ENCODE assay signal across 8 cellular contexts in genomic region chr20:63056236-63057132, GRCh38. TPM values are rescaled to one million over a fixed set of nuclear protein-coding genes. Genes with fewer than 3 reads are reported as not detected.
A peak's percentile ranks its signal among the peaks of the same experiment; 100 is the strongest.
DNase-seq lines count a peak whose midpoint lies in the region; ATAC-seq and TF ChIP-seq lines count a peak whose summit lies in the region.

No MANE protein-coding gene starts in this region.

- ATAC-seq in activated CD4-positive, alpha-beta T cell treated with anti-CD3 and anti-CD28 coated beads for 36 hours = peak; percentile 71
- ATAC-seq in psoas muscle = peak; percentile 65 to 88 (median 76)
- ATAC-seq in GM21447 (IDR thresholded peaks at IDR 0.05; ENCODE audit: unreplicated experiment) = no peak

- H3K4me3 ChIP-seq in OCI-LY1 (ENCODE audit: low read depth, low read length, poor library complexity, severe bottlenecking) (no peak overlapping the region), cardiac muscle cell (no peak overlapping the region), psoas muscle (no peak overlapping the region)

- 7 to 9% (median 9%) methylated on average over 33 to 39 of the region's 39 CpGs for WGBS in psoas muscle, 3 donors

- no peak overlapping the region for H3K4me3 Mint-ChIP-seq in activated CD4-positive, alpha-beta T cell treated with anti-CD3 and anti-CD28 coated beads for 36 hours

- H3F3A ChIP-seq in OCI-LY1 (ENCODE audit: insufficient read depth, low read length) = peaks cover 11% of the 10 kb centered on the region; the same call in 1 of the 2 replicates

- intact Hi-C loops in activated CD4-positive, alpha-beta T cell treated with anti-CD3 and anti-CD28 coated beads for 36 hours (cut with DNase I, micrococcal nuclease) = loop anchor here (1.0 to 5.0 kb wide), 6 partner anchors 46 to 326 kb away; partner anchors contain the start of gene COL20A1 (in 1 of the 2)
- intact Hi-C loops in psoas muscle (cut with DNase I) = loop anchor here (1.0 to 10.0 kb wide), 3 partner anchors 123 to 328 kb away; no protein-coding TSS in a partner anchor

- no peak overlapping the region for H3K27ac ChIP-seq in OCI-LY1 (ENCODE audit: low read depth, low read length, poor library complexity, severe bottlenecking)
- H3K27ac ChIP-seq in cardiac muscle cell = no peak overlapping the region
- H3K27ac ChIP-seq in psoas muscle = no peak overlapping the region

- no peaks in the 10 kb centered on the region for H3K4me1 Mint-ChIP-seq in activated CD4-positive, alpha-beta T cell treated with anti-CD3 and anti-CD28 coated beads for 36 hours

- peak; percentile 89 for TF ChIP-seq CTCF in OCI-LY1 (IDR thresholded peaks at IDR 0.05; ENCODE audit: low read length)
- peak; percentile 82 for TF ChIP-seq CTCF in cardiac muscle cell (IDR thresholded peaks at IDR 0.05; ENCODE audit: low read depth, low read length)
- peak; percentile 90 for TF ChIP-seq CTCF in psoas muscle (IDR thresholded peaks at IDR 0.05)

- H3K4me1 ChIP-seq in OCI-LY1 (ENCODE audit: insufficient read depth, low read length, severe bottlenecking) (no peaks in the 10 kb centered on the region), cardiac muscle cell (ENCODE audit: low read depth) (no peaks in the 10 kb centered on the region), psoas muscle (peaks cover 4% of the 10 kb centered on the region)

- no peak overlapping the region for H2AFZ ChIP-seq in OCI-LY1 (ENCODE audit: low read length)

- H4K20me1 ChIP-seq in OCI-LY1 (ENCODE audit: insufficient read depth, low read length) = no peaks in the 10 kb centered on the region

- CTCF ChIA-PET in activated CD4-positive, alpha-beta T cell treated with anti-CD3 and anti-CD28 coated beads for 36 hours (lab: Charles Lee) = interaction anchor here (0.5 to 1.5 kb wide), 5 partner anchors 47 to 658 kb away, joined by 3 read pairs; no protein-coding TSS in a partner anchor

- H3K9ac ChIP-seq in OCI-LY1 (ENCODE audit: low read length) = no peak overlapping the region

- no peaks in the 10 kb centered on the region for H3K36me3 Mint-ChIP-seq in activated CD4-positive, alpha-beta T cell treated with anti-CD3 and anti-CD28 coated beads for 36 hours (ENCODE audit: low read depth)

- POLR2A ChIA-PET in activated CD4-positive, alpha-beta T cell treated with anti-CD3 and anti-CD28 coated beads for 36 hours (lab: Charles Lee) = no interaction called here

- H3K27me3 Mint-ChIP-seq in activated CD4-positive, alpha-beta T cell treated with anti-CD3 and anti-CD28 coated beads for 36 hours = peaks cover 17% of the 10 kb centered on the region

- H3K9me2 ChIP-seq in OCI-LY1 (ENCODE audit: low read depth, low read length) = no peaks in the 10 kb centered on the region

- H3K9me3 ChIP-seq in OCI-LY1 (ENCODE audit: low read length) = no peaks in the 10 kb centered on the region
- no peaks in the 10 kb centered on the region for H3K9me3 ChIP-seq in cardiac muscle cell (ENCODE audit: low read depth)
- no peaks in the 10 kb centered on the region for H3K9me3 ChIP-seq in psoas muscle

- no peaks in the 10 kb centered on the region for H3K79me2 ChIP-seq in OCI-LY1 (ENCODE audit: insufficient read depth, low read length)

- peak; percentile 71 for DNase-seq in activated CD4-positive, alpha-beta T cell treated with anti-CD3 and anti-CD28 coated beads for 36 hours
- DNase-seq in activated CD4-positive, alpha-beta T cell treated with anti-CD3 and anti-CD28 coated beads for 1 hour = no peak
- peak in 3 of 4 experiments; percentile 18 to 48 (median 23) for DNase-seq in activated naive CD4-positive, alpha-beta T cell (lab: John Stamatoyannopoulos, UW)
- DNase-seq in cardiac muscle cell (ENCODE audit: low read depth in 1 of 2, low spot score in 1 of 2) = peak; percentile 31 to 49
- peak; percentile 37 to 68 for DNase-seq in psoas muscle
- DNase-seq in NCI-H187 (lab: John Stamatoyannopoulos, UW) = no peak

- no peak overlapping the region for H3K27ac Mint-ChIP-seq in activated CD4-positive, alpha-beta T cell treated with anti-CD3 and anti-CD28 coated beads for 36 hours

- H3K9me3 Mint-ChIP-seq in activated CD4-positive, alpha-beta T cell treated with anti-CD3 and anti-CD28 coated beads for 36 hours (ENCODE audit: low read depth) = no peaks in the 10 kb centered on the region

- H3K36me3 ChIP-seq in OCI-LY1 (ENCODE audit: insufficient read depth, low read length) (no peaks in the 10 kb centered on the region), cardiac muscle cell (no peaks in the 10 kb centered on the region), psoas muscle (ENCODE audit: insufficient read depth in 1 of 2, low read depth in 1 of 2) (no peaks in the 10 kb centered on the region)

- peaks cover 5% of the 10 kb centered on the region; the same call in 1 of the 2 replicates for H3K27me3 ChIP-seq in OCI-LY1 (ENCODE audit: insufficient read depth, low read length)
- peaks cover 21% of the 10 kb centered on the region for H3K27me3 ChIP-seq in cardiac muscle cell
- peaks cover 0 to 68% (median 28%) of the 10 kb centered on the region in 3 donors for H3K27me3 ChIP-seq in psoas muscle (ENCODE audit: insufficient read depth in 3 of 3, low read length in 2 of 3)

- no peak overlapping the region for H3K4me2 ChIP-seq in OCI-LY1 (ENCODE audit: low read length)

RNA-seq across cellular contexts. Expression of gene BHLHE23, which starts 49.7 kb away (rescaled TPM):
- not detected for total RNA-seq in activated CD4-positive, alpha-beta T cell treated with anti-CD3 and anti-CD28 coated beads for 36 hours
- not detected in 2 replicates for total RNA-seq in cardiac muscle cell
- polyA plus RNA-seq in cardiac muscle cell = not detected in 2 replicates
- total RNA-seq in psoas muscle = not detected
- not detected for polyA plus RNA-seq in psoas muscle

Comparison
In these comparisons a context has a peak if more than half of its experiments do, and no peak if none do; other contexts are left out.
1. DNase-seq: peak in activated CD4-positive, alpha-beta T cell treated with anti-CD3 and anti-CD28 coated beads for 36 hours (single experiment), activated naive CD4-positive, alpha-beta T cell (3 of 4), cardiac muscle cell (2 of 2) and psoas muscle (2 of 2); none in activated CD4-positive, alpha-beta T cell treated with anti-CD3 and anti-CD28 coated beads for 1 hour (single experiment) and NCI-H187 (0 of 2).
2. Peak in every context shown above with its lines, with median percentiles within 50 percentile points of each other: CTCF ChIP-seq.